ENCODE assay signal across 22 cellular contexts in genomic region chr15:57521503-57521902, GRCh38.
"Had no signal": no experiment of that assay in that cellular context is flagged by ENCODE, and none has a peak within 500 bp of the region (broad histone marks: within the 10 kb centered on the region; RNA-seq: fewer than 3 reads in every experiment).

No MANE protein-coding gene starts in this region.

- H3K4me3 Mint-ChIP-seq: activated naive CD8-positive, alpha-beta T cell; mesothelial cell of epicardium; natural killer cell; stimulated activated naive B cell treated with anti-CD40 and anti-IgM and Interleukin-4, amounts not matched to agents 10 μg/mL and 1 μg/mL and 100 μg/mL, for 72 hours; T-cell; T-helper 2 cell treated with Interferon-gamma antibody and Interleukin-4, amounts not matched to agents 5 μg/mL and 100 μg/mL, for 36 hours had no signal

- H3K4me1 Mint-ChIP-seq: natural killer cell, T-cell had no signal

- H3K4me1 ChIP-seq: ascending aorta, breast epithelium, colonic mucosa, parathyroid adenoma, upper lobe of right lung had no signal

- H3K27ac ChIP-seq: ascending aorta, colonic mucosa, esophagus muscularis mucosa, parathyroid adenoma, upper lobe of right lung had no signal

- H3K9me3 ChIP-seq: adrenal gland, ascending aorta, breast epithelium, colonic mucosa, esophagus muscularis mucosa, sigmoid colon, upper lobe of right lung had no signal

- H3K9me3 Mint-ChIP-seq: mesothelial cell of epicardium; natural killer cell; stimulated activated naive B cell treated with anti-CD40 and anti-IgM and Interleukin-4, amounts not matched to agents 10 μg/mL and 1 μg/mL and 100 μg/mL, for 72 hours; T-cell; T-helper 2 cell treated with Interferon-gamma antibody and Interleukin-4, amounts not matched to agents 5 μg/mL and 100 μg/mL, for 36 hours had no signal

- H3K36me3 ChIP-seq: breast epithelium, colonic mucosa, sigmoid colon had no signal

- H3K27me3 ChIP-seq: adrenal gland, ascending aorta, breast epithelium, colonic mucosa, esophagus muscularis mucosa, upper lobe of right lung had no signal

- H3K27me3 Mint-ChIP-seq: stimulated activated naive B cell treated with anti-CD40 and anti-IgM and Interleukin-4, amounts not matched to agents 10 μg/mL and 1 μg/mL and 100 μg/mL, for 72 hours had no signal

- ATAC-seq: natural killer cell; stimulated activated naive B cell treated with anti-CD40 and anti-IgM and Interleukin-4, amounts not matched to agents 10 μg/mL and 1 μg/mL and 100 μg/mL, for 72 hours; T-cell had no signal

- DNase-seq: activated CD4-positive, alpha-beta T cell treated with anti-CD3 and anti-CD28 coated beads for 1 hour; activated CD4-positive, alpha-beta T cell treated with anti-CD3 and anti-CD28 coated beads, Interleukin-2, amount 50 U/mL, for 1 hour; activated T-cell treated with anti-CD3 and anti-CD28 coated beads, Interleukin-2, amount 50 U/mL, for 1 hour; colonic mucosa; hippocampal formation; left ventricle myocardium superior; mammary epithelial cell; natural killer cell; sigmoid colon; stimulated activated CD4-positive, alpha-beta T cell treated with anti-CD3 and anti-CD28 coated beads, Interleukin-2, amount 100 ng/mL, for 48 hours; stimulated activated CD8-positive, alpha-beta memory T cell treated with anti-CD3 and anti-CD28 coated beads, Interleukin-4, amount 100 ng/mL, for 48 hours; stimulated activated naive B cell treated with anti-CD40 and anti-IgM and Interleukin-4, amounts not matched to agents 10 μg/mL and 1 μg/mL and 100 μg/mL, for 72 hours; T-cell; upper lobe of right lung had no signal

- H3K36me3 Mint-ChIP-seq: activated naive CD8-positive, alpha-beta T cell; natural killer cell; stimulated activated naive B cell treated with anti-CD40 and anti-IgM and Interleukin-4, amounts not matched to agents 10 μg/mL and 1 μg/mL and 100 μg/mL, for 72 hours; T-cell had no signal

- H3K27ac Mint-ChIP-seq: activated naive CD8-positive, alpha-beta T cell; mesothelial cell of epicardium; natural killer cell; stimulated activated naive B cell treated with anti-CD40 and anti-IgM and Interleukin-4, amounts not matched to agents 10 μg/mL and 1 μg/mL and 100 μg/mL, for 72 hours; T-cell; T-helper 2 cell treated with Interferon-gamma antibody and Interleukin-4, amounts not matched to agents 5 μg/mL and 100 μg/mL, for 36 hours had no signal

- H3K4me3 ChIP-seq: adrenal gland, ascending aorta, breast epithelium, colonic mucosa, esophagus muscularis mucosa, sigmoid colon, upper lobe of right lung had no signal
